21 cellular contexts compared by ENCODE assay signal in the genomic region with DNA sequence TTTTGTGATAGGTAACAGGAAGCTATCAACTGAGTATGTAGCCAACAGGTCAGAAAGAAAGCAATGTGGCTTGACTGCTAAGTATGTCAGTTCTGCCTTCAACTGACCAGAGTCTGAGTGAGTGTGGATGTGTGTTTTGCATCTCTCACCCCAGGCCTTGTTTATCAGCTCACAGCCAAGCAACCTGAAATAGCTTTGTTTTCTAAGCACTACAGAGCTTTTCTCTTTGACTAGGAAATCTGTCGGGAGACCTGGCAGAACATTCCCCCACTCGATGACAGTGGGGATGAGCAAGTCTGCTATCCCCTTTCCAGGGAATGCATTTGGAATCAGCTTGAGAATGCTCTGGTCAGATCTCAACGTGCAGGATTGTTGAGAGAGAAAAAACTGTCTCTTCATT.
"Had no signal": no experiment of that assay in that cellular context is flagged by ENCODE, and none has a peak within 500 bp of the region (broad histone marks: within the 10 kb centered on the region; RNA-seq: fewer than 3 reads in every experiment).

No MANE protein-coding gene starts in this region.

- H3K36me3 Mint-ChIP-seq: activated naive CD8-positive, alpha-beta T cell treated with anti-CD3 and anti-CD28 coated beads for 36 hours; immature natural killer cell; natural killer cell had no signal

- H3K4me1 Mint-ChIP-seq: activated B cell treated with CpG ODN at 0.5 μM for 24 hours; activated CD4-positive, alpha-beta memory T cell treated with anti-CD3 and anti-CD28 coated beads, Interleukin-2, amount 10 ng/mL, durations not matched to agents 7 days and 5 days; activated naive CD8-positive, alpha-beta T cell treated with anti-CD3 and anti-CD28 coated beads for 36 hours; activated T-helper 17 cell treated with anti-CD3 and anti-CD28 coated beads, Interleukin-2, amount 50 U/mL, for 72 hours; immature natural killer cell; natural killer cell had no signal

- H3K4me1 ChIP-seq: body of pancreas, colonic mucosa, gastrocnemius medialis, right atrium auricular region, tibial artery had no signal

- DNase-seq: activated B cell treated with CpG ODN at 0.5 μM for 24 hours; activated CD4-positive, alpha-beta memory T cell treated with anti-CD3 and anti-CD28 coated beads, Interleukin-2, amount 10 ng/mL, durations not matched to agents 7 days and 5 days; activated CD4-positive, alpha-beta T cell treated with anti-CD3 and anti-CD28 coated beads for 4 hours; activated naive CD4-positive, alpha-beta T cell; activated naive CD8-positive, alpha-beta T cell treated with anti-CD3 and anti-CD28 coated beads for 36 hours; activated T-cell treated with anti-CD3 and anti-CD28 coated beads, Interleukin-2, amount 50 U/mL, for 1 hour; body of pancreas; caudate nucleus; colonic mucosa; gastrocnemius medialis; head of caudate nucleus; immature natural killer cell; natural killer cell; stimulated activated naive CD8-positive, alpha-beta T cell treated with anti-CD3 and anti-CD28 coated beads, Interleukin-15, Interleukin-2, amounts not matched to agents 100 U/mL and 50 U/mL, for 24 hours; substantia nigra; tibial artery had no signal

- ATAC-seq: activated T-helper 17 cell treated with anti-CD3 and anti-CD28 coated beads, Interleukin-2, amount 50 U/mL, for 72 hours; body of pancreas; gastrocnemius medialis; natural killer cell; stimulated activated naive CD8-positive, alpha-beta T cell treated with anti-CD3 and anti-CD28 coated beads, Interleukin-15, Interleukin-2, amounts not matched to agents 100 U/mL and 50 U/mL, for 24 hours had no signal

- H3K27me3 Mint-ChIP-seq: activated B cell treated with CpG ODN at 0.5 μM for 24 hours; activated CD4-positive, alpha-beta memory T cell treated with anti-CD3 and anti-CD28 coated beads, Interleukin-2, amount 10 ng/mL, durations not matched to agents 7 days and 5 days; activated naive CD8-positive, alpha-beta T cell treated with anti-CD3 and anti-CD28 coated beads for 36 hours; activated T-helper 17 cell treated with anti-CD3 and anti-CD28 coated beads, Interleukin-2, amount 50 U/mL, for 72 hours had no signal

- H3K9me3 Mint-ChIP-seq: activated CD4-positive, alpha-beta memory T cell treated with anti-CD3 and anti-CD28 coated beads, Interleukin-2, amount 10 ng/mL, durations not matched to agents 7 days and 5 days; activated naive CD8-positive, alpha-beta T cell treated with anti-CD3 and anti-CD28 coated beads for 36 hours; activated T-helper 17 cell treated with anti-CD3 and anti-CD28 coated beads, Interleukin-2, amount 50 U/mL, for 72 hours; T-helper 2 cell treated with Interferon-gamma antibody and Interleukin-4, amounts not matched to agents 5 μg/mL and 100 μg/mL, for 36 hours had no signal

- H3K27ac Mint-ChIP-seq: activated B cell treated with CpG ODN at 0.5 μM for 24 hours; activated CD4-positive, alpha-beta memory T cell treated with anti-CD3 and anti-CD28 coated beads, Interleukin-2, amount 10 ng/mL, durations not matched to agents 7 days and 5 days; activated naive CD8-positive, alpha-beta T cell treated with anti-CD3 and anti-CD28 coated beads for 36 hours; activated T-helper 17 cell treated with anti-CD3 and anti-CD28 coated beads, Interleukin-2, amount 50 U/mL, for 72 hours; immature natural killer cell; natural killer cell; progenitor cell of endocrine pancreas; T-helper 2 cell treated with Interferon-gamma antibody and Interleukin-4, amounts not matched to agents 5 μg/mL and 100 μg/mL, for 36 hours had no signal

- H3K27me3 ChIP-seq: body of pancreas, colonic mucosa, gastrocnemius medialis, right atrium auricular region, tibial artery had no signal

- H3K27ac ChIP-seq: body of pancreas, colonic mucosa, gastrocnemius medialis, skin epidermis, tibial artery had no signal

- H3K4me3 Mint-ChIP-seq: activated B cell treated with CpG ODN at 0.5 μM for 24 hours; activated CD4-positive, alpha-beta memory T cell treated with anti-CD3 and anti-CD28 coated beads, Interleukin-2, amount 10 ng/mL, durations not matched to agents 7 days and 5 days; activated naive CD8-positive, alpha-beta T cell treated with anti-CD3 and anti-CD28 coated beads for 36 hours; activated T-helper 17 cell treated with anti-CD3 and anti-CD28 coated beads, Interleukin-2, amount 50 U/mL, for 72 hours; immature natural killer cell; natural killer cell; T-helper 2 cell treated with Interferon-gamma antibody and Interleukin-4, amounts not matched to agents 5 μg/mL and 100 μg/mL, for 36 hours had no signal

- H3K4me3 ChIP-seq: body of pancreas, colonic mucosa, gastrocnemius medialis, right atrium auricular region, skin epidermis, tibial artery had no signal

- H3K36me3 ChIP-seq: colonic mucosa, gastrocnemius medialis, right atrium auricular region, tibial artery had no signal

- H3K9me3 ChIP-seq: body of pancreas, colonic mucosa, gastrocnemius medialis, right atrium auricular region, tibial artery had no signal
